8 cellular contexts compared by ENCODE assay signal in the genomic region with DNA sequence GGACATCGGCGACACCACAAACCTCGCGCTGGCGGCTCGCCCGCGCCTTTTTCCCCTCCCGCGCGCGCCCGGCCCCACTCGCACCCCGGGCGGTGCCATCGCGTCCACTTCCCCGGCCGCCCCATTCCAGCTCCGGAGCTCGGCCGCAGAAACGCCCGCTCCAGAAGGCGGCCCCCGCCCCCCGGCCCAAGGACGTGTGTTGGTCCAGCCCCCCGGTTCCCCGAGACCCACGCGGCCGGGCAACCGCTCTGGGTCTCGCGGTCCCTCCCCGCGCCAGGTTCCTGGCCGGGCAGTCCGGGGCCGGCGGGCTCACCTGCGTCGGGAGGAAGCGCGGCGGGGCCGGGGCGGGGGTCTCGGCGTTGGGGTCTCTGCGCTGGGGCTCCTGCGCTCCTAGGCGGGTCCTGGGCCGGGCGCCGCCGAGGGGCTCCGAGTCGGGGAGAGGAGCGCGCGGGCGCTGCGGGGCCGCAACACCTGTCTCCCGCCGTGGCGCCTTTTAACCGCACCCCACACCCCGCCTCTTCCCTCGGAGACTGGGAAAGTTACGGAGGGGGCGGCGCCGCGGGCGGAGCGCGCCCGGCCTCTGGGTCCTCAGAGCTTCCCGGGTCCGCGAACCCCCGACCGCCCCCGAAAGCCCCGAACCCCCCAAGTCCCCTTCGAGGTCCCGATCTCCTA. TPM values are rescaled to one million over a fixed set of nuclear protein-coding genes. Genes with fewer than 3 reads are reported as not detected.
DNase-seq lines count a peak whose midpoint lies in the region; ATAC-seq and TF ChIP-seq lines count a peak whose summit lies in the region.

Gene GJB2 (minus strand): TSS at position 469 of the 672 bp plus-strand sequence. CDS start 3,357 bp downstream, outside the sequence.

- intact Hi-C loops in Panc1 (cut with micrococcal nuclease; ENCODE audit: unreplicated experiment) (no loop called here), adrenal gland (cut with DNase I) (loop anchor here in 1 of 2 donors (10.0 kb wide), 1 partner anchor 722 kb away; no protein-coding TSS in a partner anchor)

- H3K36me3 ChIP-seq in Panc1 (ENCODE audit: control insufficient read depth, insufficient read depth, low read length) (no peaks in the 10 kb centered on the region; the same call in 1 of the 2 replicates), osteoblast (ENCODE audit: insufficient read depth, low read length) (no peaks in the 10 kb centered on the region), adrenal gland (replicated peaks in 1 of 2) (no peaks in the 10 kb centered on the region)

- peak; percentile 12; the same call in 1 of the 2 replicates for TF ChIP-seq CTCF in Panc1 (IDR thresholded peaks at IDR 0.05)
- TF ChIP-seq CTCF in fibroblast of mammary gland (conservative IDR thresholded peaks at IDR 0.05; ENCODE audit: control insufficient read depth, insufficient read depth, low read depth, low read length) = no peak
- TF ChIP-seq CTCF in osteoblast (IDR thresholded peaks at IDR 0.05; ENCODE audit: extremely low read depth, low read depth, low read length) = no peak
- TF ChIP-seq CTCF in adrenal gland (IDR thresholded peaks at IDR 0.05) = no peak

- no peaks in the 10 kb centered on the region for H4K20me1 ChIP-seq in osteoblast (ENCODE audit: insufficient read depth, low read length)

- H3K4me1 ChIP-seq in Panc1 (ENCODE audit: control insufficient read depth, insufficient read depth, low read length) (no peaks in the 10 kb centered on the region; the same call in 1 of the 2 replicates), osteoblast (ENCODE audit: insufficient read depth, low read length) (peaks cover 18% of the 10 kb centered on the region), adrenal gland (replicated peaks in 1 of 2) (peaks cover 15 to 27% of the 10 kb centered on the region in 2 donors)

- no TSS peak for BruUV-seq in Panc1 (replicated peaks; lab: Mats Ljungman, UMichigan)

- POLR2A ChIA-PET in Panc1 (lab: Charles Lee) = no interaction called here

- DNase-seq in ELR (ENCODE audit: low read depth) (peak; percentile 27), Panc1 (ENCODE audit: low read depth, low spot score) (no peak), fibroblast of mammary gland (ENCODE audit: low read depth) (peak; percentile 18), osteoblast (ENCODE audit: insufficient read length, low spot score, missing footprints) (peak; percentile 84), amygdala (lab: John Stamatoyannopoulos, UW) (no peak), adrenal gland (no peak)
- DNase-seq in stimulated activated naive CD4-positive, alpha-beta T cell treated with Interleukin-2 at 50 U/mL for 16 hours (lab: John Stamatoyannopoulos, UW) = no peak

- no peaks in the 10 kb centered on the region for H3K79me2 ChIP-seq in osteoblast (ENCODE audit: insufficient read depth, low read length)

- peak within 1 kb of the TSS; percentile 85 for H3K4me2 ChIP-seq in osteoblast (ENCODE audit: insufficient read depth, low read length)

- in situ Hi-C loops in Panc1 (cut with HindIII; ENCODE audit: low pct_unique_long_range_greater_than_20kb, low sequenced_read_pairs) = no loop called here

- H3K27me3 ChIP-seq in Panc1 (ENCODE audit: control insufficient read depth, insufficient read depth, low read length) = no peaks in the 10 kb centered on the region; the same call in 1 of the 2 replicates
- peaks cover 59% of the 10 kb centered on the region for H3K27me3 ChIP-seq in osteoblast (ENCODE audit: insufficient read depth, low read length)
- peaks cover 41% of the 10 kb centered on the region for H3K27me3 ChIP-seq in adrenal gland

- H3K27ac ChIP-seq in Panc1 (ENCODE audit: low read length) = peak within 1 kb of the TSS; percentile 39
- no peak within 1 kb of the TSS for H3K27ac ChIP-seq in osteoblast (ENCODE audit: low read depth, low read length)
- H3K27ac ChIP-seq in adrenal gland = no peak within 1 kb of the TSS

- TF ChIP-seq POLR2A in adrenal gland (IDR thresholded peaks at IDR 0.05) = no peak

- peak within 1 kb of the TSS; percentile 43 to 66 for H3K4me3 ChIP-seq in Panc1 (ENCODE audit: low read depth in 2 of 2, low read length in 2 of 2)
- peak within 1 kb of the TSS; percentile 55 for H3K4me3 ChIP-seq in fibroblast of mammary gland (ENCODE audit: control insufficient read depth, low read depth, low read length)
- peak within 1 kb of the TSS; percentile 61 for H3K4me3 ChIP-seq in osteoblast (ENCODE audit: insufficient read depth, low read length)
- peak within 1 kb of the TSS in 2 of 4 donors; percentile 50 to 51 for H3K4me3 ChIP-seq in adrenal gland

- no peaks in the 10 kb centered on the region for H3K9me3 ChIP-seq in Panc1 (ENCODE audit: control insufficient read depth, insufficient read depth, low read depth, low read length)
- H3K9me3 ChIP-seq in osteoblast (ENCODE audit: low read depth, low read length) = no peaks in the 10 kb centered on the region
- H3K9me3 ChIP-seq in adrenal gland (replicated peaks in 1 of 3) = no peaks in the 10 kb centered on the region

- CTCF ChIA-PET in Panc1 (lab: Charles Lee) = no interaction called here

- ATAC-seq in Panc1 (peak; percentile 77), GM19328 (IDR thresholded peaks at IDR 0.05; ENCODE audit: unreplicated experiment) (no peak)

- H2AFZ ChIP-seq in osteoblast (ENCODE audit: low read length) = no peak within 1 kb of the TSS

- 0 to 2% (median 1%) methylated on average over 17 to 86 of the region's 91 CpGs for WGBS in adrenal gland, 4 donors

RNA-seq across cellular contexts. Expression of gene GJB2, which starts in this region (rescaled TPM):
- 54.2 TPM for total RNA-seq in Panc1 (2021; ENCODE audit: unreplicated experiment)
- 183 TPM for polyA plus RNA-seq in Panc1 (2012; ENCODE audit: insufficient read length)
- total RNA-seq in osteoblast = under 0.01 and 0.29 TPM in 2 replicates
- under 1 TPM in 6 of 8 donors, not detected in 2; 0.24 to 0.80 (median 0.28) TPM for total RNA-seq in adrenal gland
- polyA plus RNA-seq in adrenal gland = under 1 TPM; 0.24 to 0.88 (median 0.31) TPM

Comparison
In these comparisons a context has a peak if more than half of its experiments do, and no peak if none do; other contexts are left out.
1. RNA of gene GJB2 (total RNA-seq): 54.2 TPM in Panc1 (single experiment); 0.24 to 0.80 TPM in adrenal gland and under 0.01 to 0.29 TPM in osteoblast; every median in the first group is over 10 times any median in the second.
2. Peak in DNase-seq, H3K4me3 ChIP-seq and H3K4me2 ChIP-seq in osteoblast; RNA of the gene not detected or under 1 TPM.
3. DNase-seq: peak in ELR (single experiment) and fibroblast of mammary gland (single experiment); none in Panc1 (single experiment), stimulated activated naive CD4-positive, alpha-beta T cell treated with Interleukin-2 at 50 U/mL for 16 hours (single experiment), amygdala (0 of 56) and adrenal gland (0 of 7).